8 cellular contexts compared by ENCODE assay signal in genomic region chr2:176188969-176189665, GRCh38. TPM values are rescaled to one million over a fixed set of nuclear protein-coding genes. Genes with fewer than 3 reads are reported as not detected.
DNase-seq lines count a peak whose midpoint lies in the region; ATAC-seq and FAIRE-seq lines count a peak whose summit lies in the region.
"Had no signal": no experiment of that assay in that cellular context is flagged by ENCODE, and none has a peak within 500 bp of the region (broad histone marks: within the 10 kb centered on the region; RNA-seq: fewer than 3 reads in every experiment).

No MANE protein-coding gene starts in this region.

- ATAC-seq in HG02885 (IDR thresholded peaks at IDR 0.05; ENCODE audit: poor library complexity, unreplicated experiment) (peak; percentile 27), HG03342 (IDR thresholded peaks at IDR 0.05; ENCODE audit: unreplicated experiment) (no peak)

- no peak for FAIRE-seq in small intestine (lab: Jason Lieb, UNC)

- H3K27ac ChIP-seq in iPS-20b (ENCODE audit: low read length) = no peak overlapping the region
- peak overlapping the region in 1 of 2 donors; percentile 46 for H3K27ac ChIP-seq in small intestine (ENCODE audit: low read depth in 1 of 2, low read length in 1 of 2)

- DNase-seq in activated CD8-positive, alpha-beta memory T cell treated with anti-CD3 and anti-CD28 coated beads, Interleukin-2, amount 50 U/mL, for 48 hours = peak; percentile 61
- DNase-seq in small intestine (no peak), OCI-M1 (lab: John Stamatoyannopoulos, UW) (no peak), mesenteric fat pad (ENCODE audit: low spot score) (no peak)

- H3K4me3 ChIP-seq in iPS-20b (ENCODE audit: low read length) = peak overlapping the region; percentile 46; the same call in 1 of the 2 replicates
- H3K4me3 ChIP-seq in small intestine (ENCODE audit: low read depth in 1 of 2, low read length in 2 of 2) = peak overlapping the region; percentile 48 to 56

- no peak overlapping the region for H3K9ac ChIP-seq in iPS-20b (ENCODE audit: low read depth, low read length)

- H3K4me1 ChIP-seq in iPS-20b (ENCODE audit: insufficient read depth, low read length) = peaks cover 11% of the 10 kb centered on the region
- H3K4me1 ChIP-seq in small intestine (ENCODE audit: control insufficient read depth in 2 of 2, insufficient read depth in 1 of 2, low read depth in 1 of 2, low read length in 1 of 2) = no peaks in the 10 kb centered on the region

- no peaks in the 10 kb centered on the region; the same call in 1 of the 2 replicates for H3K9me3 ChIP-seq in iPS-20b (ENCODE audit: insufficient read depth, low read depth, low read length)
- H3K9me3 ChIP-seq in small intestine (ENCODE audit: control insufficient read depth, low read depth) = no peaks in the 10 kb centered on the region

- 2 to 5% (median 3%) methylated on average over 48 to 77 of the region's 77 CpGs for WGBS in small intestine, 3 donors

- H3K36me3 ChIP-seq in iPS-20b (ENCODE audit: insufficient read depth, low read depth, low read length) = no peaks in the 10 kb centered on the region
- H3K36me3 ChIP-seq in small intestine (ENCODE audit: control insufficient read depth in 2 of 2, insufficient read depth in 2 of 2, low read length in 2 of 2) = no peaks in the 10 kb centered on the region

- H3K27me3 ChIP-seq in iPS-20b (ENCODE audit: insufficient read depth, low read length) = peaks cover 100% of the 10 kb centered on the region
- peaks cover 4 to 36% of the 10 kb centered on the region in 2 donors for H3K27me3 ChIP-seq in small intestine (ENCODE audit: control insufficient read depth in 2 of 2, insufficient read depth in 2 of 2, low read length in 2 of 2)

RNA-seq across cellular contexts. Expression of gene HOXD1, which starts 0.6 kb away (rescaled TPM):
- under 1 TPM in 1 of 3 donors, not detected in 2; 1.00 TPM for polyA plus RNA-seq in small intestine
- 1.1 TPM for total RNA-seq in mesenteric fat pad
- total RNA-seq: LHCN-M2 had no signal

RNA-seq across cellular contexts. Expression of gene HOXD3, which starts 32.0 kb away (rescaled TPM):
- polyA plus RNA-seq in small intestine = under 1 TPM in 1 of 3 donors, not detected in 2; 0.98 TPM
- 5.3 TPM for total RNA-seq in mesenteric fat pad
- total RNA-seq: LHCN-M2 had no signal

RNA-seq across cellular contexts. Expression of gene HOXD4, which starts 37.8 kb away (rescaled TPM):
- polyA plus RNA-seq in small intestine = under 1 TPM in 1 of 3 donors, not detected in 2; 0.97 TPM
- 4.1 TPM for total RNA-seq in mesenteric fat pad
- total RNA-seq: LHCN-M2 had no signal

RNA-seq across cellular contexts. Expression of gene HOXD8, which starts 59.6 kb away (rescaled TPM):
- 1 to 10 TPM in 2 of 3 donors, under 1 TPM in 1; 0.89 to 5.3 (median 1.9) TPM for polyA plus RNA-seq in small intestine
- total RNA-seq in mesenteric fat pad = 13.3 TPM
